ENCODE assay signal across 13 cellular contexts in the genomic region with DNA sequence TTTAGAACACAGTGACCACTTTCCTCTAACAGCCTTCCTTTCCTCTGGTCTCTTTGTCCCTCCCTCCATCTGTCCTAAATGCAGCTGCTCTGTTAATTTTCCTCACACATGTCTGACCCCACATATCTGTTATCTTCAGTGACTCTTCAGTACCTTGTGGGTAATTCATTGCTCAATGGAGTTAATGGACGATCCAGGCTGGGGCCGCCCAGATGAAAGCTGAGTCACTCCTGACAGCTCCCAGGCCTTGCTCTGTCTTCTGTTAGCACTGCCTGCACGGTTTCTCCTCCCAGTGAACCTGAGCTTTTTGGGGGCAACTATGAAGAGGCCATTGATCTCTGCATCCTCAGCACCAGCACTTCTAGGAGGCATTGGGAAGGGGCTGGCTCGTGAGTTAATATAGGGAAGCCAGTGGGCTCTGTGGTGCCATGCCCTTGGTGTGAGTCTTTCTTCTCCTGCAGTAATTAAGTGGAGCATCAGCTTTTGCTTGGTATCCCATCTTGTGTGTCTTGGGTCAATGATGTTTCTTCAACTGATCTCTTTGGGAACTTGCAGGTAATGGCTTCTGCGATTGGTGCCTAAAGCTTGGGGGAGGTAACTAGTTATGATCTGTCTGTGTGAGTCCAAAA.
A peak's percentile ranks its signal among the peaks of the same experiment; 100 is the strongest.
DNase-seq lines count a peak whose midpoint lies in the region; ATAC-seq, FAIRE-seq and TF ChIP-seq lines count a peak whose summit lies in the region.
"Had no signal": no experiment of that assay in that cellular context is flagged by ENCODE, and none has a peak within 500 bp of the region (broad histone marks: within the 10 kb centered on the region; RNA-seq: fewer than 3 reads in every experiment).

No MANE protein-coding gene starts in this region.

- H4K91ac ChIP-seq in mesenchymal stem cell (ENCODE audit: low read length), result no peak overlapping the region

- no peak for TF ChIP-seq POLR2A in NB4 (IDR thresholded peaks at IDR 0.05; ENCODE audit: extremely low read depth, insufficient read length)
- TF ChIP-seq POLR2A in vagina (IDR thresholded peaks at IDR 0.05), result no peak

- FAIRE-seq in bronchial epithelial cell (lab: Jason Lieb, UNC), result peak; percentile 97

- H3K9me3 ChIP-seq in mesenchymal stem cell (ENCODE audit: control insufficient read depth, low read length) (peaks cover 4% of the 10 kb centered on the region), vagina (no peaks in the 10 kb centered on the region)

- no peaks in the 10 kb centered on the region for H3K79me1 ChIP-seq in mesenchymal stem cell (replicated peaks; ENCODE audit: low read length, poor library complexity, severe bottlenecking)

- no peak overlapping the region for H2BK120ac ChIP-seq in mesenchymal stem cell (ENCODE audit: low read depth, low read length)

- H4K8ac ChIP-seq in mesenchymal stem cell (ENCODE audit: low read length), result no peak overlapping the region

- H3K14ac ChIP-seq in mesenchymal stem cell (ENCODE audit: low read length in 2 of 2), result no peak overlapping the region

- no peak overlapping the region for H2BK15ac ChIP-seq in mesenchymal stem cell (ENCODE audit: low read depth, poor library complexity, severe bottlenecking)

- no peak for TF ChIP-seq CTCF in NB4 (IDR thresholded peaks at IDR 0.05; ENCODE audit: low read depth, low read length)
- TF ChIP-seq CTCF in bronchial epithelial cell (IDR thresholded peaks at IDR 0.05; ENCODE audit: insufficient read depth, low read length, severe bottlenecking), result no peak
- no peak for TF ChIP-seq CTCF in dorsolateral prefrontal cortex (IDR thresholded peaks at IDR 0.05 in 54 of 56, conservative IDR thresholded peaks at IDR 0.05 in 2 of 56; ENCODE audit: low read depth in 1 of 56, partially characterized antibody in 56 of 56)
- TF ChIP-seq CTCF in vagina (IDR thresholded peaks at IDR 0.05), result no peak

- H3K4me1 ChIP-seq in mesenchymal stem cell (ENCODE audit: control insufficient read depth, insufficient read depth, low read depth, low read length) (peaks cover 2% of the 10 kb centered on the region), vagina (no peaks in the 10 kb centered on the region)

- 46% methylated on average over 5 of the region's 5 CpGs for WGBS in mesenchymal stem cell

- H2AFZ ChIP-seq in mesenchymal stem cell (ENCODE audit: low read depth, low read length), result no peak overlapping the region

- H2AK5ac ChIP-seq in mesenchymal stem cell (ENCODE audit: low read length, severe bottlenecking), result no peak overlapping the region

- DNase-seq in ELR (ENCODE audit: low read depth), result peak; percentile 69
- DNase-seq in NB4 (ENCODE audit: low read depth), result peak; percentile 87
- DNase-seq in bronchial epithelial cell (ENCODE audit: low read depth), result peak; percentile 68
- peak; percentile 58 for DNase-seq in mesenchymal stem cell
- no peak for DNase-seq in dorsolateral prefrontal cortex
- no peak for DNase-seq in vagina (ENCODE audit: extremely low spot score in 2 of 2)
- DNase-seq: NCI-H187 treated with DMSO at 0.1 percent for 48 hours; stimulated activated CD4-positive, alpha-beta T cell treated with anti-CD3 and anti-CD28 coated beads, Interleukin-4, amount 100 ng/mL, for 1 hour; stimulated activated naive CD4-positive, alpha-beta T cell had no signal

- H3K23ac ChIP-seq in mesenchymal stem cell (ENCODE audit: low read length in 2 of 2), result no peak overlapping the region

- H3K27ac ChIP-seq in mesenchymal stem cell (ENCODE audit: low read length, poor library complexity, severe bottlenecking) (no peak overlapping the region), dorsolateral prefrontal cortex (no peak overlapping the region), vagina (no peak overlapping the region)
- H3K27ac ChIP-seq: C4-2B had no signal

- no peaks in the 10 kb centered on the region for H3K36me3 ChIP-seq in bronchial epithelial cell (ENCODE audit: control insufficient read depth, insufficient read depth, low read length)
- no peaks in the 10 kb centered on the region for H3K36me3 ChIP-seq in mesenchymal stem cell (ENCODE audit: control insufficient read depth in 1 of 2, insufficient read depth in 2 of 2, low read depth in 1 of 2, low read length in 2 of 2)
- H3K36me3 ChIP-seq in vagina, result no peaks in the 10 kb centered on the region

- no peak overlapping the region for H2BK12ac ChIP-seq in mesenchymal stem cell (ENCODE audit: low read length in 2 of 2)

- ATAC-seq in GM18517 (IDR thresholded peaks at IDR 0.05; ENCODE audit: unreplicated experiment), result no peak
- ATAC-seq in GM21723 (IDR thresholded peaks at IDR 0.05; ENCODE audit: unreplicated experiment), result no peak
- ATAC-seq: activated naive CD4-positive, alpha-beta T cell treated with anti-CD3 and anti-CD28 coated beads, Interleukin-2, amount 50 U/mL, for 72 hours had no signal

- H3K9ac ChIP-seq in mesenchymal stem cell (ENCODE audit: low read length), result no peak overlapping the region

- H2BK5ac ChIP-seq in mesenchymal stem cell (ENCODE audit: low read depth, low read length, poor library complexity, severe bottlenecking), result no peak overlapping the region

- no peak overlapping the region for H3K4ac ChIP-seq in mesenchymal stem cell (ENCODE audit: low read depth in 1 of 2, low read length in 2 of 2)

- no peak overlapping the region for H3K18ac ChIP-seq in mesenchymal stem cell (ENCODE audit: low read depth in 1 of 2, low read length in 2 of 2)

- H3K27me3 ChIP-seq in bronchial epithelial cell (ENCODE audit: control insufficient read depth, insufficient read depth, low read length) (no peaks in the 10 kb centered on the region), mesenchymal stem cell (ENCODE audit: control insufficient read depth in 1 of 2, insufficient read depth in 1 of 2, low read length in 2 of 2) (peaks cover 9 to 23% of the 10 kb centered on the region in 2 experiments), dorsolateral prefrontal cortex (no peaks in the 10 kb centered on the region), vagina (no peaks in the 10 kb centered on the region)

- intact Hi-C loops in dorsolateral prefrontal cortex (cut with DNase I) (no loop called here), vagina (cut with DNase I) (no loop called here)

- H3K4me2 ChIP-seq in mesenchymal stem cell (ENCODE audit: low read length, poor library complexity, severe bottlenecking), result no peak overlapping the region

- H3K4me3 ChIP-seq in NB4 (ENCODE audit: low read depth, low read length), result no peak overlapping the region
- H3K4me3 ChIP-seq in bronchial epithelial cell (ENCODE audit: low read depth, low read length), result no peak overlapping the region
- H3K4me3 ChIP-seq in mesenchymal stem cell (ENCODE audit: insufficient read depth in 1 of 2, low read depth in 1 of 2, low read length in 2 of 2), result no peak overlapping the region
- H3K4me3 ChIP-seq in dorsolateral prefrontal cortex, result no peak overlapping the region
- H3K4me3 ChIP-seq in vagina, result no peak overlapping the region

Comparison
In these comparisons a context has a peak if more than half of its experiments do, and no peak if none do; other contexts are left out.
1. DNase-seq: peak in ELR (single experiment), NB4 (single experiment), bronchial epithelial cell (single experiment) and mesenchymal stem cell (single experiment); none in dorsolateral prefrontal cortex (0 of 10) and vagina (0 of 2).